11 cellular contexts compared by ENCODE assay signal in the genomic region with DNA sequence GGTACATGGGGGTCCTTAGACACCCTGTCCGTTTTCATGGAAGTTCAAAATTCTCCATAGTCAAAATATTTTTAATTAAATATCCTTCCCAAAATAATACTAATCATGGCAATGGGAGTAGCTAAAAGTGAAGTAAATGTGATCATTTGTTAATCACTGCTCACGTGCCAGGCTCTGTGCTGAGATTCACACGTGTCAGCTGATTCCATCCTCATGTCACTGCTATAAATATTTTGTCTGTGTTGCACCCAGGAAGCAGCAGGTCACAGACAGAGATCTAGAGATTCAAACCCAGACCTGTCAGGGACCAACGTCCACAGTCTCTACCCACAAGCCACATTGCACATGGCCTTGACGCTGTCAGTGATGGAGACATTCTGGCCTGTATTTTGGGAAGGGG.
"Had no signal": no experiment of that assay in that cellular context is flagged by ENCODE, and none has a peak within 500 bp of the region (broad histone marks: within the 10 kb centered on the region; RNA-seq: fewer than 3 reads in every experiment).

No MANE protein-coding gene starts in this region.

- H3K9ac ChIP-seq: GM23248 had no signal

- FAIRE-seq: H1, H54 had no signal

- H3K36me3 ChIP-seq: HAP-1 had no signal

- H3K4me3 ChIP-seq: GM23248, GM23338, HAP-1 had no signal

- H3K4me1 ChIP-seq: HAP-1 had no signal

- DNase-seq: GM23248, GOT3, H7, H9, HCEC 1CT, HFFc6 had no signal

- H3K27ac ChIP-seq: GM23248 had no signal

- H2AFZ ChIP-seq: GM23248, GM23338 had no signal

- H3K4me2 ChIP-seq: GM23338 had no signal

- ATAC-seq: GM23338, HCT116 had no signal

- H3K9me3 ChIP-seq: HAP-1 had no signal
